9 cellular contexts compared by ENCODE assay signal in the genomic region with DNA sequence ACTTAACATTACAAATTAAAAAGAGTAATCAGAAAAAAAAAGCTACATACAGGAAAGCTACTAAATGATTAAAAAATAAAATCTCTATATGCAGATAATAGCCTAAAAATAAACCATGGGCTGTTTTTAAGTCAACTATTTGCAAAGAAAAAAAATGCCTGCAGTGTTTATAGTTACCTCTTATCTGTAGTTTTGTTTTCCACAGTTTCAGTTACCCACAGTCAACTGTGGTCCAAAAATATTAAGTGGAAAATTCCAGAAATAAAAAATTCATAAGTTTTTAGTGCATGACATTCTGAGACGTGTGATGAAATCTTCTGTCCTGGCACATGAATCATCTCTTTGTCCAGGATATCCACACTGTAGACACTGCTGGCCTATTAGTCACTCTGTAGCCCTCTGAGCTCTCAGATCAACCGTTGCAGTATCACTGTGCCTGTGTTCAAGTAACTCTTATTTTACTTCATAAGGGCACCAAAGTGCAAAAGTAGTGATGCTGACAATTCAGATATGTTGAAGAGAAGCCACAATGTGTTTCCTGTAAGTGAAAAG. TPM values are rescaled to one million over a fixed set of nuclear protein-coding genes. Genes with fewer than 3 reads are reported as not detected.
DNase-seq lines count a peak whose midpoint lies in the region; ATAC-seq and TF ChIP-seq lines count a peak whose summit lies in the region.
"Had no signal": no experiment of that assay in that cellular context is flagged by ENCODE, and none has a peak within 500 bp of the region (broad histone marks: within the 10 kb centered on the region; RNA-seq: fewer than 3 reads in every experiment).

No MANE protein-coding gene starts in this region.

- H3K4me1 ChIP-seq in left ventricle myocardium inferior = peaks cover 12% of the 10 kb centered on the region

- no peak overlapping the region for H3K4me3 ChIP-seq in left ventricle myocardium inferior

- H3K36me3 ChIP-seq in left ventricle myocardium inferior = no peaks in the 10 kb centered on the region

- ATAC-seq in GM18520 (IDR thresholded peaks at IDR 0.05; ENCODE audit: unreplicated experiment) = no peak

- no peaks in the 10 kb centered on the region for H3K27me3 ChIP-seq in left ventricle myocardium inferior (ENCODE audit: low read depth)

- no peaks in the 10 kb centered on the region for H3K9me3 ChIP-seq in left ventricle myocardium inferior (replicated peaks)

- H3K27ac ChIP-seq in left ventricle myocardium inferior (replicated peaks) = peak overlapping the region; percentile 59

- TF ChIP-seq CTCF in left ventricle myocardium inferior (IDR thresholded peaks at IDR 0.05; ENCODE audit: borderline replicate concordance) = no peak

- DNase-seq in HS-5 (ENCODE audit: low read depth) (peak; percentile 77), amniotic epithelial cell (ENCODE audit: low read depth) (peak; percentile 95), left ventricle myocardium inferior (no peak), smooth muscle cell of the brain vasculature (ENCODE audit: low read depth, low spot score) (peak; percentile 43), activated T-cell treated with anti-CD3 and anti-CD28 coated beads for 4 hours (no peak), anterior cingulate cortex (lab: John Stamatoyannopoulos, UW) (no peak), CD1c-positive myeloid dendritic cell (ENCODE audit: extremely low spot score) (no peak)
- DNase-seq: central memory CD4-positive, alpha-beta T cell had no signal

- intact Hi-C loops in left ventricle myocardium inferior (cut with micrococcal nuclease) = no loop called here

RNA-seq across cellular contexts. Expression of gene PRELID2, which starts 59.2 kb away (rescaled TPM):
- total RNA-seq in left ventricle myocardium inferior = 12.2 TPM

Comparison
In these comparisons a context has a peak if more than half of its experiments do, and no peak if none do; other contexts are left out.
1. DNase-seq: peak in HS-5 (single experiment), amniotic epithelial cell (single experiment) and smooth muscle cell of the brain vasculature (single experiment); none in left ventricle myocardium inferior (single experiment), activated T-cell treated with anti-CD3 and anti-CD28 coated beads for 4 hours (single experiment), anterior cingulate cortex (0 of 58) and CD1c-positive myeloid dendritic cell (single experiment).